In genomic region chr2:157331696-157332095, GRCh38 we compare ENCODE assay signal across 20 cellular contexts. TPM values are rescaled to one million over a fixed set of nuclear protein-coding genes. Genes with fewer than 3 reads are reported as not detected.
A peak's percentile ranks its signal among the peaks of the same experiment; 100 is the strongest.
DNase-seq lines count a peak whose midpoint lies in the region; ATAC-seq and TF ChIP-seq lines count a peak whose summit lies in the region.
"Had no signal": no experiment of that assay in that cellular context is flagged by ENCODE, and none has a peak within 500 bp of the region (broad histone marks: within the 10 kb centered on the region; RNA-seq: fewer than 3 reads in every experiment).

No MANE protein-coding gene starts in this region.

- H3K27me3 ChIP-seq in CD8-positive, alpha-beta T cell (ENCODE audit: insufficient read depth, low read length) = no peaks in the 10 kb centered on the region
- H3K27me3 ChIP-seq in transverse colon = no peaks in the 10 kb centered on the region
- H3K27me3 ChIP-seq: upper lobe of right lung had no signal

- H3K4me1 ChIP-seq in CD8-positive, alpha-beta T cell (ENCODE audit: insufficient read depth, low read length) = peaks cover 54% of the 10 kb centered on the region
- H3K4me1 ChIP-seq in transverse colon = peaks cover 0 to 35% (median 17%) of the 10 kb centered on the region in 4 donors
- H3K4me1 ChIP-seq: psoas muscle, upper lobe of right lung had no signal

- H3K4me3 Mint-ChIP-seq in activated CD4-positive, alpha-beta T cell treated with anti-CD3 and anti-CD28 coated beads, Interleukin-2, amount 10 ng/mL, durations not matched to agents 24 days and 14 days = peak overlapping the region; percentile 21
- peak overlapping the region; percentile 19 for H3K4me3 Mint-ChIP-seq in CD8-positive, alpha-beta T cell
- peak overlapping the region; percentile 14 for H3K4me3 Mint-ChIP-seq in activated naive CD4-positive, alpha-beta T cell treated with anti-CD3 and anti-CD28 coated beads for 36 hours
- H3K4me3 Mint-ChIP-seq in naive thymus-derived CD8-positive, alpha-beta T cell = peak overlapping the region in 9 of 10 donors; percentile 7 to 77 (median 52)
- H3K4me3 Mint-ChIP-seq: B cell had no signal

- CTCF ChIA-PET in CD8-positive, alpha-beta T cell (lab: Charles Lee) = interaction anchor here (0.6 to 12.8 kb wide), 12 partner anchors 14 to 286 kb away, joined by 3 to 303 read pairs (median 4); partner anchors contain the start of gene CYTIP
- CTCF ChIA-PET in activated naive CD4-positive, alpha-beta T cell treated with anti-CD3 and anti-CD28 coated beads for 36 hours (lab: Charles Lee) = interaction anchor here (0.6 to 16.1 kb wide), 10 partner anchors 20 to 567 kb away, joined by 3 to 263 read pairs (median 3); no protein-coding TSS in a partner anchor

- H3K9me3 Mint-ChIP-seq in activated CD4-positive, alpha-beta T cell treated with anti-CD3 and anti-CD28 coated beads, Interleukin-2, amount 10 ng/mL, durations not matched to agents 24 days and 14 days = no peaks in the 10 kb centered on the region
- no peaks in the 10 kb centered on the region for H3K9me3 Mint-ChIP-seq in CD8-positive, alpha-beta T cell
- H3K9me3 Mint-ChIP-seq in activated naive CD4-positive, alpha-beta T cell treated with anti-CD3 and anti-CD28 coated beads for 36 hours = no peaks in the 10 kb centered on the region
- no peaks in the 10 kb centered on the region for H3K9me3 Mint-ChIP-seq in naive thymus-derived CD8-positive, alpha-beta T cell

- ATAC-seq in CD8-positive, alpha-beta T cell = peak; percentile 42
- ATAC-seq in naive thymus-derived CD8-positive, alpha-beta T cell = peak; percentile 53 to 58
- no peak for ATAC-seq in HG03378 (IDR thresholded peaks at IDR 0.05; ENCODE audit: unreplicated experiment)
- ATAC-seq: A549, psoas muscle, upper lobe of right lung had no signal

- in situ Hi-C loops in transverse colon (cut with MboI; ENCODE audit: low pct_ligation_motif_present in 1 of 4, low pct_unique_long_range_greater_than_20kb in 1 of 4, low sequenced_read_pairs in 3 of 4) = loop anchor here in 3 of 4 donors (10.0 to 25.0 kb wide), 3 partner anchors 153 to 681 kb away; no protein-coding TSS in a partner anchor

- no peak for TF ChIP-seq CTCF in CD8-positive, alpha-beta T cell (IDR thresholded peaks at IDR 0.05)
- TF ChIP-seq CTCF in transverse colon (IDR thresholded peaks at IDR 0.05) = no peak

- TF ChIP-seq POLR2A in transverse colon (IDR thresholded peaks at IDR 0.05) = no peak

- no peak for TF ChIP-seq EP300 in transverse colon (IDR thresholded peaks at IDR 0.05; ENCODE audit: low read depth)

- no peaks in the 10 kb centered on the region for H3K36me3 ChIP-seq in CD8-positive, alpha-beta T cell (ENCODE audit: insufficient read depth, low read length)
- H3K36me3 ChIP-seq in transverse colon = no peaks in the 10 kb centered on the region
- H3K36me3 ChIP-seq: upper lobe of right lung had no signal

- 20 to 91% methylated on average over 1 of the region's 1 CpG for WGBS in transverse colon (ENCODE audit: low coverage in 1 of 2), 2 donors

- peaks cover 4% of the 10 kb centered on the region for H3K36me3 Mint-ChIP-seq in activated CD4-positive, alpha-beta T cell treated with anti-CD3 and anti-CD28 coated beads, Interleukin-2, amount 10 ng/mL, durations not matched to agents 24 days and 14 days (ENCODE audit: low read depth)
- no peaks in the 10 kb centered on the region for H3K36me3 Mint-ChIP-seq in CD8-positive, alpha-beta T cell
- peaks cover 3% of the 10 kb centered on the region for H3K36me3 Mint-ChIP-seq in activated naive CD4-positive, alpha-beta T cell treated with anti-CD3 and anti-CD28 coated beads for 36 hours (ENCODE audit: low read depth)
- H3K36me3 Mint-ChIP-seq in naive thymus-derived CD8-positive, alpha-beta T cell = no peaks in the 10 kb centered on the region

- intact Hi-C loops in activated CD4-positive, alpha-beta T cell treated with anti-CD3 and anti-CD28 coated beads, Interleukin-2, amount 10 ng/mL, durations not matched to agents 24 days and 14 days (cut with micrococcal nuclease) = loop anchor here (5.0 kb wide), 1 partner anchor 566 kb away; no protein-coding TSS in a partner anchor
- intact Hi-C loops in CD8-positive, alpha-beta T cell (cut with DNase I, micrococcal nuclease) = loop anchor here in 1 of 2 experiments (10.0 kb wide), 1 partner anchor 563 kb away; no protein-coding TSS in a partner anchor
- intact Hi-C loops in activated naive CD4-positive, alpha-beta T cell treated with anti-CD3 and anti-CD28 coated beads for 36 hours (cut with micrococcal nuclease) = loop anchor here (1.0 to 5.0 kb wide), 5 partner anchors 18 to 1126 kb away; partner anchors contain the start of genes CCDC148 and PKP4
- intact Hi-C loops in transverse colon (cut with DNase I; ENCODE audit: low total_unique reads) (no loop called here), head of caudate nucleus (cut with DNase I) (no loop called here)

- peak overlapping the region; percentile 59 for H3K27ac Mint-ChIP-seq in activated CD4-positive, alpha-beta T cell treated with anti-CD3 and anti-CD28 coated beads, Interleukin-2, amount 10 ng/mL, durations not matched to agents 24 days and 14 days
- H3K27ac Mint-ChIP-seq in CD8-positive, alpha-beta T cell = peak overlapping the region; percentile 88
- peak overlapping the region; percentile 83 for H3K27ac Mint-ChIP-seq in activated naive CD4-positive, alpha-beta T cell treated with anti-CD3 and anti-CD28 coated beads for 36 hours
- H3K27ac Mint-ChIP-seq in naive thymus-derived CD8-positive, alpha-beta T cell = peak overlapping the region; percentile 79 to 92 (median 90)
- H3K27ac Mint-ChIP-seq: B cell had no signal

- POLR2A ChIA-PET in CD8-positive, alpha-beta T cell (lab: Charles Lee) = interaction anchor here (0.6 to 3.2 kb wide), 10 partner anchors 82 to 440 kb away, joined by 3 to 26 read pairs (median 4); partner anchors contain the start of gene CYTIP
- POLR2A ChIA-PET in naive thymus-derived CD8-positive, alpha-beta T cell (lab: Charles Lee) = interaction anchor here (0.7 to 13.3 kb wide), 10 partner anchors 16 to 154 kb away, joined by 3 to 174 read pairs (median 6); no protein-coding TSS in a partner anchor

- H3K27ac ChIP-seq in CD8-positive, alpha-beta T cell (ENCODE audit: low read depth, low read length) = peak overlapping the region; percentile 2
- no peak overlapping the region for H3K27ac ChIP-seq in transverse colon
- H3K27ac ChIP-seq: A549, psoas muscle, RWPE1, upper lobe of right lung had no signal

- H3K9me3 ChIP-seq in CD8-positive, alpha-beta T cell (ENCODE audit: low read length) = no peaks in the 10 kb centered on the region
- no peaks in the 10 kb centered on the region for H3K9me3 ChIP-seq in transverse colon
- H3K9me3 ChIP-seq: A549, psoas muscle, upper lobe of right lung had no signal

- H3K27me3 Mint-ChIP-seq in activated CD4-positive, alpha-beta T cell treated with anti-CD3 and anti-CD28 coated beads, Interleukin-2, amount 10 ng/mL, durations not matched to agents 24 days and 14 days = no peaks in the 10 kb centered on the region
- H3K27me3 Mint-ChIP-seq in CD8-positive, alpha-beta T cell (ENCODE audit: low read depth) = no peaks in the 10 kb centered on the region
- no peaks in the 10 kb centered on the region for H3K27me3 Mint-ChIP-seq in activated naive CD4-positive, alpha-beta T cell treated with anti-CD3 and anti-CD28 coated beads for 36 hours (ENCODE audit: low read depth)
- H3K27me3 Mint-ChIP-seq in naive thymus-derived CD8-positive, alpha-beta T cell = no peaks in the 10 kb centered on the region
- H3K27me3 Mint-ChIP-seq: B cell had no signal

- H3K4me1 Mint-ChIP-seq in activated CD4-positive, alpha-beta T cell treated with anti-CD3 and anti-CD28 coated beads, Interleukin-2, amount 10 ng/mL, durations not matched to agents 24 days and 14 days = peaks cover 58% of the 10 kb centered on the region
- H3K4me1 Mint-ChIP-seq in CD8-positive, alpha-beta T cell (ENCODE audit: low read depth) = peaks cover 88% of the 10 kb centered on the region
- peaks cover 90% of the 10 kb centered on the region for H3K4me1 Mint-ChIP-seq in activated naive CD4-positive, alpha-beta T cell treated with anti-CD3 and anti-CD28 coated beads for 36 hours (ENCODE audit: low read depth)
- peaks cover 47 to 89% (median 87%) of the 10 kb centered on the region in 4 donors for H3K4me1 Mint-ChIP-seq in naive thymus-derived CD8-positive, alpha-beta T cell

- DNase-seq in activated CD4-positive, alpha-beta T cell treated with anti-CD3 and anti-CD28 coated beads, Interleukin-2, amount 10 ng/mL, durations not matched to agents 24 days and 14 days = peak; percentile 71
- DNase-seq in activated CD4-positive, alpha-beta T cell treated with anti-CD3 and anti-CD28 coated beads for 4 hours = no peak
- DNase-seq in CD8-positive, alpha-beta T cell = peak in 4 of 7 experiments; percentile 14 to 57 (median 23)
- DNase-seq in activated naive CD4-positive, alpha-beta T cell treated with anti-CD3 and anti-CD28 coated beads for 36 hours = peak; percentile 63
- DNase-seq in naive thymus-derived CD8-positive, alpha-beta T cell = peak in 5 of 10 donors; percentile 3 to 48 (median 25)
- no peak for DNase-seq in transverse colon
- no peak for DNase-seq in head of caudate nucleus
- DNase-seq: activated CD4-positive, CD25-positive, alpha-beta regulatory T cell; Karpas-422; NCI-H1694 treated with DMSO at 0.1 percent for 48 hours; NCI-H526 treated with DMSO at 0.1 percent for 48 hours; psoas muscle; upper lobe of right lung had no signal

- H3K4me3 ChIP-seq in CD8-positive, alpha-beta T cell (ENCODE audit: low read depth, low read length) = no peak overlapping the region
- no peak overlapping the region for H3K4me3 ChIP-seq in transverse colon
- H3K4me3 ChIP-seq: A549, lung, psoas muscle, upper lobe of right lung had no signal

RNA-seq across cellular contexts. Expression of gene ERMN, which starts 6.1 kb away (rescaled TPM):
- 1.4 and 1.6 TPM in 2 replicates for total RNA-seq in activated CD4-positive, alpha-beta T cell treated with anti-CD3 and anti-CD28 coated beads, Interleukin-2, amount 10 ng/mL, durations not matched to agents 24 days and 14 days
- 10 to 100 TPM; 20.7 to 23.6 TPM for total RNA-seq in CD8-positive, alpha-beta T cell
- 1 to 10 TPM; 1.0 to 1.6 TPM for total RNA-seq in activated naive CD4-positive, alpha-beta T cell treated with anti-CD3 and anti-CD28 coated beads for 36 hours
- total RNA-seq in naive thymus-derived CD8-positive, alpha-beta T cell = 1 to 10 TPM; 4.8 to 5.3 TPM
- polyA plus RNA-seq in naive thymus-derived CD8-positive, alpha-beta T cell = under 1 TPM; 0.09 to 0.62 (median 0.58) TPM
- under 1 TPM in 2 of 4 donors, not detected in 2; 0.14 to 0.64 TPM for total RNA-seq in transverse colon
- total RNA-seq: kidney epithelial cell, psoas muscle had no signal
- polyA plus RNA-seq: A549, fibroblast of lung had no signal

Comparison
In these comparisons a context has a peak if more than half of its experiments do, and no peak if none do; other contexts are left out.
1. DNase-seq: peak in activated CD4-positive, alpha-beta T cell treated with anti-CD3 and anti-CD28 coated beads, Interleukin-2, amount 10 ng/mL, durations not matched to agents 24 days and 14 days (single experiment), CD8-positive, alpha-beta T cell (4 of 7) and activated naive CD4-positive, alpha-beta T cell treated with anti-CD3 and anti-CD28 coated beads for 36 hours (single experiment); none in activated CD4-positive, alpha-beta T cell treated with anti-CD3 and anti-CD28 coated beads for 4 hours (0 of 2), transverse colon (single experiment) and head of caudate nucleus (0 of 42).
2. intact Hi-C loops: an anchor here in activated CD4-positive, alpha-beta T cell treated with anti-CD3 and anti-CD28 coated beads, Interleukin-2, amount 10 ng/mL, durations not matched to agents 24 days and 14 days (5.0 kb wide) and activated naive CD4-positive, alpha-beta T cell treated with anti-CD3 and anti-CD28 coated beads for 36 hours (1.0 to 5.0 kb wide); none called in transverse colon and head of caudate nucleus.
3. Peak in every context shown above with its lines, with median percentiles within 50 percentile points of each other: H3K27ac Mint-ChIP-seq and H3K4me3 Mint-ChIP-seq.